12 cellular contexts compared by ENCODE assay signal in the genomic region with DNA sequence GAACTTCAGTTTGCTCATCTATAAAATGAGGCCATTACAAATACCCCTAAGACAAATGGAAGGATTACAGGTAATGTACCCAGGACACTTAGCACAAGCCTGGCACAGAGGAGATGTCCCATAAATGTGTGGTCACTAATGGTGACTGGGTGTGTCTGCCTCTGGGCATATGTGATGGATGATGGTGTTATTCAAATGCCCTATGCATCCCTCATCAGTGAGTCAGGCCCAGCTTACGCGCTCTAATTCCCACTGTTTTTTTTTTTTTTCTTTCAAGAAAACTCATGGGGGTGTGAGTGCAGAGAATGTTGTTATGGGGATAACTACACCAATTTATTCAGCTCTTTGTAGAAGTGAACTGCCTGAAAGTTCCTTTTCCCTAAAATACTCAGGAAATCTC. TPM values are rescaled to one million over a fixed set of nuclear protein-coding genes. Genes with fewer than 3 reads are reported as not detected.
DNase-seq lines count a peak whose midpoint lies in the region; ATAC-seq, FAIRE-seq and TF ChIP-seq lines count a peak whose summit lies in the region.
"Had no signal": no experiment of that assay in that cellular context is flagged by ENCODE, and none has a peak within 500 bp of the region (broad histone marks: within the 10 kb centered on the region; RNA-seq: fewer than 3 reads in every experiment).

No MANE protein-coding gene starts in this region.

- no peak for FAIRE-seq in bronchial epithelial cell (lab: Jason Lieb, UNC)

- ATAC-seq in GM18861 (IDR thresholded peaks at IDR 0.05; ENCODE audit: unreplicated experiment) (no peak), GM21723 (IDR thresholded peaks at IDR 0.05; ENCODE audit: unreplicated experiment) (no peak)
- ATAC-seq: activated CD4-positive, CD25-positive, alpha-beta regulatory T cell treated with anti-CD3 and anti-CD28 coated beads, Interleukin-2, amount 50 U/mL, for 24 hours; activated T-cell treated with anti-CD3 and anti-CD28 coated beads, Interleukin-2, amount 50 U/mL, for 4 hours had no signal

- H3K36me3 ChIP-seq in bronchial epithelial cell (ENCODE audit: control insufficient read depth, insufficient read depth, low read length): no peaks in the 10 kb centered on the region

- in situ Hi-C loops in G401 (cut with HindIII; ENCODE audit: low sequenced_read_pairs): no loop called here

- TF ChIP-seq CTCF in bronchial epithelial cell (IDR thresholded peaks at IDR 0.05; ENCODE audit: insufficient read depth, low read length, severe bottlenecking): no peak

- no peaks in the 10 kb centered on the region for H3K27me3 ChIP-seq in bronchial epithelial cell (ENCODE audit: control insufficient read depth, insufficient read depth, low read length)

- DNase-seq in AG20443 (ENCODE audit: low spot score): peak; percentile 83
- peak; percentile 92 for DNase-seq in M059J (ENCODE audit: low read depth)
- peak; percentile 86 for DNase-seq in bronchial epithelial cell (ENCODE audit: low read depth)
- DNase-seq in kidney tubule cell (ENCODE audit: low spot score): peak; percentile 85
- no peak for DNase-seq in G401 (ENCODE audit: low spot score)
- DNase-seq in NCI-H146 treated with DMSO at 0.1 percent for 48 hours (lab: John Stamatoyannopoulos, UW; ENCODE audit: unreplicated experiment): no peak
- DNase-seq: activated T-cell treated with anti-CD3 and anti-CD28 coated beads, Interleukin-2, amount 50 U/mL, for 4 hours; NCI-H187 treated with DMSO at 0.1 percent for 48 hours; stimulated activated CD4-positive, alpha-beta T cell treated with anti-CD3 and anti-CD28 coated beads, Interleukin-4, amount 100 ng/mL, for 4 hours had no signal

- no peak overlapping the region for H3K4me3 ChIP-seq in bronchial epithelial cell (ENCODE audit: low read depth, low read length)

RNA-seq across cellular contexts. Expression of a gene that starts 23.6 kb away (rescaled TPM):
- total RNA-seq in M059J (2014; rRNA removed; shearing (Covaris generic)): 73.1 and 102 TPM in 2 replicates
- 3.7 and 7.3 TPM in 2 replicates for total RNA-seq in bronchial epithelial cell
- 24.3 and 46.1 TPM in 2 replicates for total RNA-seq in G401 (2014; rRNA removed; shearing (Covaris generic))

Comparison
In these comparisons a context has a peak if more than half of its experiments do, and no peak if none do; other contexts are left out.
1. DNase-seq: peak in AG20443 (single experiment), M059J (single experiment), bronchial epithelial cell (single experiment) and kidney tubule cell (single experiment); none in G401 (single experiment) and NCI-H146 treated with DMSO at 0.1 percent for 48 hours (single experiment).